In genomic region chr1:155022927-155023236, GRCh38 we compare ENCODE assay signal across 13 cellular contexts. TPM values are rescaled to one million over a fixed set of nuclear protein-coding genes. Genes with fewer than 3 reads are reported as not detected.
A peak's percentile ranks its signal among the peaks of the same experiment; 100 is the strongest.
DNase-seq lines count a peak whose midpoint lies in the region; ATAC-seq and TF ChIP-seq lines count a peak whose summit lies in the region.
"Had no signal": no experiment of that assay in that cellular context is flagged by ENCODE, and none has a peak within 500 bp of the region (broad histone marks: within the 10 kb centered on the region; RNA-seq: fewer than 3 reads in every experiment).

No MANE protein-coding gene starts in this region.

- intact Hi-C loops in left colon (cut with DNase I, micrococcal nuclease) (no loop called here), spleen (cut with DNase I; ENCODE audit: low total_unique reads) (no loop called here)

- H3K4me3 ChIP-seq in spleen, result no peak overlapping the region

- H3K36me3 ChIP-seq in spleen, result no peaks in the 10 kb centered on the region

- no peaks in the 10 kb centered on the region for H3K9me3 ChIP-seq in spleen

- peaks cover 5 to 28% (median 17%) of the 10 kb centered on the region in 6 donors for H3K4me1 ChIP-seq in spleen

- TF ChIP-seq POLR2A in spleen (IDR thresholded peaks at IDR 0.05), result no peak

- DNase-seq in CD1c-positive myeloid dendritic cell (ENCODE audit: extremely low spot score), result peak; percentile 38
- peak; percentile 75 for DNase-seq in DMS79 (lab: John Stamatoyannopoulos, UW)
- DNase-seq in NCI-H774 (lab: John Stamatoyannopoulos, UW), result peak; percentile 36
- peak in 1 of 2 donors; percentile 62 for DNase-seq in left colon
- no peak for DNase-seq in spleen
- DNase-seq: activated naive CD4-positive, alpha-beta T cell treated with anti-CD3 and anti-CD28 coated beads, Interleukin-2, amount 10 ng/mL, durations not matched to agents 7 days and 5 days; NCI-H1092; T1000 had no signal

- WGBS in spleen, 5 donors, result 54 to 71% (median 67%) methylated on average over 4 of the region's 4 CpGs

- peak; percentile 56 for ATAC-seq in left colon
- no peak for ATAC-seq in HG03095 (IDR thresholded peaks at IDR 0.05; ENCODE audit: unreplicated experiment)
- no peak for ATAC-seq in GM18520 (IDR thresholded peaks at IDR 0.05; ENCODE audit: unreplicated experiment)
- ATAC-seq: Panc1 had no signal

- TF ChIP-seq CTCF in spleen (IDR thresholded peaks at IDR 0.05 in 8 of 11, conservative IDR thresholded peaks at IDR 0.05 in 3 of 11), result no peak

- no peaks in the 10 kb centered on the region for H3K27me3 ChIP-seq in spleen (replicated peaks in 1 of 7)

- H3K27ac ChIP-seq in spleen, result no peak overlapping the region

RNA-seq across cellular contexts. Expression of gene DCST2, which starts 10.7 kb away (rescaled TPM):
- total RNA-seq in left colon (1 to 10 TPM; 1.5 to 3.6 TPM), spleen (1 to 10 TPM in 2 of 7 donors, under 1 TPM in 4, not detected in 1; 0.54 to 4.1 (median 0.71) TPM)
- polyA plus RNA-seq in spleen, result 1 to 10 TPM; 1.0 to 2.1 (median 1.7) TPM

RNA-seq across cellular contexts. Expression of gene DCST1, which starts 10.7 kb away (rescaled TPM):
- under 1 TPM in 1 of 2 donors, not detected in 1; 0.21 TPM for total RNA-seq in left colon
- not detected for total RNA-seq in spleen
- polyA plus RNA-seq in spleen, result not detected
- total RNA-seq: activated CD8-positive, alpha-beta memory T cell treated with anti-CD3 and anti-CD28 coated beads for 36 hours; renal cortical epithelial cell had no signal

RNA-seq across cellular contexts. Expression of gene ZBTB7B, which starts 20.3 kb away (rescaled TPM):
- 100 to 1,000 TPM; 248 to 326 TPM for total RNA-seq in left colon
- 10 to 100 TPM; 44.0 to 88.9 (median 68.8) TPM for total RNA-seq in spleen
- 10 to 100 TPM; 11.1 to 38.6 (median 13.4) TPM for polyA plus RNA-seq in spleen

RNA-seq across cellular contexts. Expression of gene ADAM15, which starts 28.2 kb away (rescaled TPM):
- total RNA-seq in left colon (100 to 1,000 TPM in 1 of 2 donors, 10 to 100 TPM in 1; 88.9 to 160 TPM), spleen (100 to 1,000 TPM in 2 of 7 donors, 10 to 100 TPM in 5; 70.8 to 205 (median 84.6) TPM)
- polyA plus RNA-seq in spleen, result 100 to 1,000 TPM in 2 of 3 donors, 10 to 100 TPM in 1; 76.4 to 313 (median 286) TPM

RNA-seq across cellular contexts. Expression of gene LENEP, which starts 29.5 kb away (rescaled TPM):
- total RNA-seq in left colon (under 1 TPM in 1 of 2 donors, not detected in 1; 0.52 TPM), spleen (under 1 TPM in 1 of 7 donors, not detected in 6; 0.60 TPM)
- polyA plus RNA-seq in spleen, result not detected
